Comparison of ENCODE assay signal across 9 cellular contexts in the genomic region with DNA sequence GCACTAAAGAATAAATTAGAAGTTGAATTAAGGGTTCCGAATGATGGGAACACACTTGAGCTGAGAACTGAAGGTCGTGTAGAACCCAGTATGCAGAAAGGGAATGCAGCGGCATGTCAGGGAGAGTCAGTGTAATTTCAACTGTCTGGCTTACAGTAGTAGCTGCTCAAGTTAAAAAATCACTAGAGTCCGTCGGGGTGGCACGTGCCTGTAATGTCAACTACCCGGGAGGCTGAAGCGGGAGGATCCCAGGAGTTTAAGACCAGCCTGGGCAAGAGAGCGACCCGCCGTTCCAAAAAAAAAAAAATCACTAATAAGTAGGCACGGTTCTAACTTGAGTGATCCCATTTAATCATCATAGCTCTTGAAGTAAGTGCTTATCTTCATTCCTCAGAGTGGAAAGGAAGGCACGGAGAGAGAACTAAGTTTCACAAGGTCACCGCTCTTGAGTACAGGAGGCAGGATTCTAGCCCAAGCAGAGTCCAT. TPM values are rescaled to one million over a fixed set of nuclear protein-coding genes. Genes with fewer than 3 reads are reported as not detected.
DNase-seq lines count a peak whose midpoint lies in the region; ATAC-seq and TF ChIP-seq lines count a peak whose summit lies in the region.
"Had no signal": no experiment of that assay in that cellular context is flagged by ENCODE, and none has a peak within 500 bp of the region (broad histone marks: within the 10 kb centered on the region; RNA-seq: fewer than 3 reads in every experiment).

No MANE protein-coding gene starts in this region.

- H3K27ac Mint-ChIP-seq in activated T-cell treated with anti-CD3 and anti-CD28 coated beads, Interleukin-2, amount 50 U/mL, for 72 hours = peak overlapping the region; percentile 100
- H3K27ac Mint-ChIP-seq in type B pancreatic cell = peak overlapping the region; percentile 99

- intact Hi-C loops in body of pancreas (cut with DNase I) = no loop called here

- peaks cover 42% of the 10 kb centered on the region for H3K4me1 ChIP-seq in body of pancreas
- peaks cover 0 to 5% of the 10 kb centered on the region in 2 donors for H3K4me1 ChIP-seq in lung (ENCODE audit: control insufficient read depth in 2 of 2, insufficient read depth in 2 of 2, low read length in 2 of 2)

- H3K36me3 ChIP-seq in body of pancreas (replicated peaks in 1 of 2; ENCODE audit: insufficient read depth in 1 of 2, low read depth in 2 of 2) (no peaks in the 10 kb centered on the region), lung (ENCODE audit: control insufficient read depth in 2 of 2, insufficient read depth in 2 of 2, low read length in 2 of 2) (peaks cover 0 to 11% of the 10 kb centered on the region in 2 donors)

- TF ChIP-seq CTCF in body of pancreas (IDR thresholded peaks at IDR 0.05) (no peak), lung (IDR thresholded peaks at IDR 0.05; ENCODE audit: control extremely low read depth, extremely low read depth) (no peak), type B pancreatic cell (conservative IDR thresholded peaks at IDR 0.05) (no peak)

- no peaks in the 10 kb centered on the region for H3K9me3 Mint-ChIP-seq in activated T-cell treated with anti-CD3 and anti-CD28 coated beads, Interleukin-2, amount 50 U/mL, for 72 hours
- H3K9me3 Mint-ChIP-seq in type B pancreatic cell = no peaks in the 10 kb centered on the region

- peak overlapping the region; percentile 91 to 93 for H3K4me3 Mint-ChIP-seq in activated T-cell treated with anti-CD3 and anti-CD28 coated beads, Interleukin-2, amount 50 U/mL, for 72 hours
- H3K4me3 Mint-ChIP-seq in type B pancreatic cell = peak overlapping the region; percentile 86

- H3K27me3 ChIP-seq in body of pancreas = no peaks in the 10 kb centered on the region
- H3K27me3 ChIP-seq in lung (ENCODE audit: control insufficient read depth, insufficient read depth) = no peaks in the 10 kb centered on the region

- no peak for TF ChIP-seq POLR2A in body of pancreas (IDR thresholded peaks at IDR 0.05)

- H3K36me3 Mint-ChIP-seq in activated T-cell treated with anti-CD3 and anti-CD28 coated beads, Interleukin-2, amount 50 U/mL, for 72 hours (ENCODE audit: insufficient read depth in 2 of 2) = peaks cover 3 to 4% of the 10 kb centered on the region in 2 donors
- H3K36me3 Mint-ChIP-seq in type B pancreatic cell = peaks cover 12% of the 10 kb centered on the region

- peak overlapping the region; percentile 90 to 99 (median 96) for H3K27ac ChIP-seq in body of pancreas
- peak overlapping the region; percentile 93 to 99 for H3K27ac ChIP-seq in lung (ENCODE audit: low read depth in 1 of 2, low read length in 1 of 2)

- no peak for DNase-seq in activated T-cell treated with anti-CD3 and anti-CD28 coated beads, Interleukin-2, amount 50 U/mL, for 72 hours
- DNase-seq in activated T-cell treated with anti-CD3 and anti-CD28 coated beads, Interleukin-2, amount 50 U/mL, for 48 hours = no peak
- DNase-seq in body of pancreas (no peak), lung (ENCODE audit: low spot score) (no peak), type B pancreatic cell (ENCODE audit: extremely low spot score, unreplicated experiment) (no peak), AG08396 (ENCODE audit: low spot score) (no peak), NCI-H526 treated with DMSO at 0.1 percent for 48 hours (lab: John Stamatoyannopoulos, UW) (no peak)
- no peak for DNase-seq in activated CD4-positive, alpha-beta T cell treated with anti-CD3 and anti-CD28 coated beads for 48 hours

- peaks cover 4% of the 10 kb centered on the region for H3K27me3 Mint-ChIP-seq in activated T-cell treated with anti-CD3 and anti-CD28 coated beads, Interleukin-2, amount 50 U/mL, for 72 hours (ENCODE audit: low read depth)
- H3K27me3 Mint-ChIP-seq in type B pancreatic cell = peaks cover 6% of the 10 kb centered on the region

- H3K4me3 ChIP-seq in body of pancreas = no peak overlapping the region
- no peak overlapping the region for H3K4me3 ChIP-seq in lung

- WGBS in body of pancreas, 2 donors = 39 to 40% methylated on average over 14 of the region's 14 CpGs
- 33 to 38% methylated on average over 14 of the region's 14 CpGs for WGBS in lung, 2 donors

- peaks cover 71% of the 10 kb centered on the region for H3K4me1 Mint-ChIP-seq in activated T-cell treated with anti-CD3 and anti-CD28 coated beads, Interleukin-2, amount 50 U/mL, for 72 hours (ENCODE audit: low read depth)
- H3K4me1 Mint-ChIP-seq in type B pancreatic cell (ENCODE audit: unreplicated experiment) = peaks cover 41% of the 10 kb centered on the region

- no peak for ATAC-seq in activated T-cell treated with anti-CD3 and anti-CD28 coated beads, Interleukin-2, amount 50 U/mL, for 72 hours (replicated peaks in 1 of 2)
- ATAC-seq in body of pancreas = no peak
- no peak for ATAC-seq in lung (ENCODE audit: insufficient read depth, low FRiP score)

- H3K9me3 ChIP-seq in body of pancreas = no peaks in the 10 kb centered on the region
- H3K9me3 ChIP-seq in lung (ENCODE audit: control insufficient read depth in 2 of 2, insufficient read depth in 1 of 2, low read length in 1 of 2) = no peaks in the 10 kb centered on the region

RNA-seq across cellular contexts. Expression of gene RMRP, which starts 0.9 kb away (rescaled TPM):
- 1,000 to 10,000 TPM; 5,353 to 9,709 TPM for total RNA-seq in activated T-cell treated with anti-CD3 and anti-CD28 coated beads, Interleukin-2, amount 50 U/mL, for 72 hours
- total RNA-seq in body of pancreas (1,000 to 10,000 TPM in 1 of 2 donors, 100 to 1,000 TPM in 1; 887 to 2,577 TPM), lung (over 10,000 TPM; 30,229 to 39,735 TPM), type B pancreatic cell (ENCODE audit: low replicate concordance) (16,039 and 18,328 TPM in 2 replicates)
- 100 to 1,000 TPM in 1 of 2 donors, 10 to 100 TPM in 1; 44.8 to 325 TPM for polyA plus RNA-seq in lung

RNA-seq across cellular contexts. Expression of gene CCDC107, which starts 1.2 kb away (rescaled TPM):
- total RNA-seq in activated T-cell treated with anti-CD3 and anti-CD28 coated beads, Interleukin-2, amount 50 U/mL, for 72 hours = 10 to 100 TPM in 1 of 2 donors, 1 to 10 TPM in 1; 9.5 to 10.8 TPM
- total RNA-seq in body of pancreas (10 to 100 TPM; 15.8 to 42.2 TPM), lung (10 to 100 TPM in 1 of 2 donors, 1 to 10 TPM in 1; 9.9 to 32.8 TPM), type B pancreatic cell (ENCODE audit: low replicate concordance) (15.6 and 17.2 TPM in 2 replicates)
- polyA plus RNA-seq in lung = 10 to 100 TPM; 29.2 to 53.9 TPM

RNA-seq across cellular contexts. Expression of gene SIT1, which starts 6.2 kb away (rescaled TPM):
- total RNA-seq in activated T-cell treated with anti-CD3 and anti-CD28 coated beads, Interleukin-2, amount 50 U/mL, for 72 hours = 10 to 100 TPM; 61.4 to 65.6 TPM
- total RNA-seq in body of pancreas = under 1 TPM in 1 of 2 donors, not detected in 1; 0.26 TPM
- 1 to 10 TPM in 1 of 2 donors, under 1 TPM in 1; 0.92 to 3.8 TPM for total RNA-seq in lung
- 1 to 10 TPM in 1 of 2 donors, under 1 TPM in 1; 0.87 to 1.9 TPM for polyA plus RNA-seq in lung
- not detected in 2 replicates for total RNA-seq in type B pancreatic cell (ENCODE audit: low replicate concordance)
- total RNA-seq: dermis microvascular lymphatic vessel endothelial cell had no signal

RNA-seq across cellular contexts. Expression of gene ARHGEF39, which starts 8.1 kb away (rescaled TPM):
- 10 to 100 TPM; 12.0 to 15.1 TPM for total RNA-seq in activated T-cell treated with anti-CD3 and anti-CD28 coated beads, Interleukin-2, amount 50 U/mL, for 72 hours
- total RNA-seq in body of pancreas (under 1 TPM in 1 of 2 donors, not detected in 1; 0.26 TPM), lung (1 to 10 TPM; 1.3 TPM), type B pancreatic cell (ENCODE audit: low replicate concordance) (7.1 and 14.2 TPM in 2 replicates)
- polyA plus RNA-seq in lung = 1 to 10 TPM in 1 of 2 donors, under 1 TPM in 1; 0.47 to 1.4 TPM

RNA-seq across cellular contexts. Expression of gene CA9, which starts 16.8 kb away (rescaled TPM):
- 1 to 10 TPM in 1 of 2 donors, under 1 TPM in 1; 0.65 to 1.6 TPM for total RNA-seq in activated T-cell treated with anti-CD3 and anti-CD28 coated beads, Interleukin-2, amount 50 U/mL, for 72 hours
- total RNA-seq in body of pancreas (10 to 100 TPM in 1 of 2 donors, 1 to 10 TPM in 1; 2.6 to 21.8 TPM), lung (1 to 10 TPM in 1 of 2 donors, under 1 TPM in 1; 0.88 to 1.6 TPM), type B pancreatic cell (ENCODE audit: low replicate concordance) (1.5 TPM in 1 of 2 replicates, not detected in the other)
- 1 to 10 TPM; 1.1 to 2.4 TPM for polyA plus RNA-seq in lung

Comparison
In these comparisons a context has a peak if more than half of its experiments do, and no peak if none do; other contexts are left out.
1. RNA of gene SIT1, which starts 6.2 kb away (total RNA-seq): 61.4 to 65.6 TPM in activated T-cell treated with anti-CD3 and anti-CD28 coated beads, Interleukin-2, amount 50 U/mL, for 72 hours; 0.92 to 3.8 TPM in lung, 0.26 TPM in body of pancreas and not detected in type B pancreatic cell; every median in the first group is over 10 times any median in the second.